ENCODE assay signal across 1 cellular context in genomic region chr4:180665994-180666818, GRCh38.
TF ChIP-seq lines count a peak whose summit lies in the region.

No MANE protein-coding gene starts in this region.

TF ChIP-seq in HEK293, 187 proteins besides CTCF, POLR2A, EP300 and RAD21 (continued from another document):
- TF ChIP-seq ZNF692 (tag by site-specific recombination; IDR thresholded peaks at IDR 0.05) (0 out of 2 replicates have a peak, but pooled peaks have one; percentile 20), ZNF148 (tag by site-specific recombination; IDR thresholded peaks at IDR 0.05; ENCODE audit: borderline replicate concordance) (no peak), ZNF571 (tag by site-specific recombination; IDR thresholded peaks at IDR 0.05) (no peak), ZNF654 (tag by site-specific recombination; IDR thresholded peaks at IDR 0.05; ENCODE audit: low read depth) (peak; percentile 87), ZNF335 (tag by site-specific recombination; conservative IDR thresholded peaks at IDR 0.05) (peak; percentile 36), ZBTB7A (tag by site-specific recombination; IDR thresholded peaks at IDR 0.05; ENCODE audit: low read depth) (no peak), ZNF660 (tag by site-specific recombination; IDR thresholded peaks at IDR 0.05) (0 out of 2 replicates have a peak, but pooled peaks have one; percentile 55), ZNF146 (tag by site-specific recombination; IDR thresholded peaks at IDR 0.05) (no peak), PRDM10 (tag by site-specific recombination; IDR thresholded peaks at IDR 0.05) (peak; percentile 30; the same call in 1 of the 2 replicates), EGR2 (tag by site-specific recombination; IDR thresholded peaks at IDR 0.05; ENCODE audit: low read depth) (no peak), RBAK (tag by site-specific recombination; IDR thresholded peaks at IDR 0.05) (no peak), ZNF366 (tag by site-specific recombination; conservative IDR thresholded peaks at IDR 0.05) (peak; percentile 68), FEZF1 (tag by site-specific recombination; IDR thresholded peaks at IDR 0.05) (no peak)
TF ChIP-seq in HEK293: peak in this region for 10.
